Comparison of ENCODE assay signal across 9 cellular contexts in genomic region chr1:151716771-151717631, GRCh38. TPM values are rescaled to one million over a fixed set of nuclear protein-coding genes. Genes with fewer than 3 reads are reported as not detected.
DNase-seq lines count a peak whose midpoint lies in the region; ATAC-seq and TF ChIP-seq lines count a peak whose summit lies in the region.
"Had no signal": no experiment of that assay in that cellular context is flagged by ENCODE, and none has a peak within 500 bp of the region (broad histone marks: within the 10 kb centered on the region; RNA-seq: fewer than 3 reads in every experiment).

Gene CELF3, minus strand, starts transcription at chr1:151716803. Its CDS starts 783 bp downstream, at chr1:151716020.

- H3K9me3 Mint-ChIP-seq in activated CD8-positive, alpha-beta memory T cell treated with anti-CD3 and anti-CD28 coated beads, Interleukin-2, amount 10 ng/mL, durations not matched to agents 7 days and 5 days (ENCODE audit: low read depth), result no peaks in the 10 kb centered on the region
- no peaks in the 10 kb centered on the region for H3K9me3 Mint-ChIP-seq in nephron progenitor cell

- no peak for ATAC-seq in activated CD8-positive, alpha-beta memory T cell treated with anti-CD3 and anti-CD28 coated beads, Interleukin-2, amount 10 ng/mL, durations not matched to agents 7 days and 5 days
- ATAC-seq in HG03460 (IDR thresholded peaks at IDR 0.05; ENCODE audit: unreplicated experiment), result no peak
- no peak for ATAC-seq in foreskin keratinocyte

- H3K36me3 Mint-ChIP-seq in activated CD8-positive, alpha-beta memory T cell treated with anti-CD3 and anti-CD28 coated beads, Interleukin-2, amount 10 ng/mL, durations not matched to agents 7 days and 5 days, result no peaks in the 10 kb centered on the region
- H3K36me3 Mint-ChIP-seq in nephron progenitor cell (ENCODE audit: low read depth), result no peaks in the 10 kb centered on the region

- TF ChIP-seq CTCF in choroid plexus epithelial cell (conservative IDR thresholded peaks at IDR 0.05; ENCODE audit: low read depth, low read length) (no peak), nephron progenitor cell (IDR thresholded peaks at IDR 0.05) (no peak), foreskin keratinocyte (conservative IDR thresholded peaks at IDR 0.05) (no peak)

- peak; percentile 49 for DNase-seq in activated CD8-positive, alpha-beta memory T cell treated with anti-CD3 and anti-CD28 coated beads, Interleukin-2, amount 10 ng/mL, durations not matched to agents 7 days and 5 days
- DNase-seq in activated CD8-positive, alpha-beta memory T cell treated with anti-CD3 and anti-CD28 coated beads, Interleukin-2, amount 50 U/mL, for 48 hours, result no peak
- DNase-seq in NCI-H446 (lab: John Stamatoyannopoulos, UW) (peak; percentile 97 to 98), choroid plexus epithelial cell (ENCODE audit: low read depth) (peak; percentile 9), nephron progenitor cell (peak; percentile 66), foreskin keratinocyte (no peak), NOMO-1 (lab: John Stamatoyannopoulos, UW; ENCODE audit: unreplicated experiment in 2 of 2) (no peak)

- no peak within 1 kb of the TSS for H3K27ac Mint-ChIP-seq in activated CD8-positive, alpha-beta memory T cell treated with anti-CD3 and anti-CD28 coated beads, Interleukin-2, amount 10 ng/mL, durations not matched to agents 7 days and 5 days
- H3K27ac Mint-ChIP-seq in nephron progenitor cell, result no peak within 1 kb of the TSS

- H3K27ac ChIP-seq in foreskin keratinocyte, result no peak within 1 kb of the TSS

- peaks cover 64% of the 10 kb centered on the region for H3K27me3 ChIP-seq in foreskin keratinocyte

- no peak within 1 kb of the TSS for H3K4me3 ChIP-seq in choroid plexus epithelial cell (ENCODE audit: low read depth, low read length)

- CTCF ChIA-PET in activated CD8-positive, alpha-beta memory T cell treated with anti-CD3 and anti-CD28 coated beads, Interleukin-2, amount 10 ng/mL, durations not matched to agents 7 days and 5 days (lab: Charles Lee), result interaction anchor here (1.0 to 2.5 kb wide), 5 partner anchors 17 to 182 kb away, joined by 3 to 9 read pairs (median 3); partner anchors contain the start of gene C2CD4D

- no peak within 1 kb of the TSS for H3K4me3 Mint-ChIP-seq in activated CD8-positive, alpha-beta memory T cell treated with anti-CD3 and anti-CD28 coated beads, Interleukin-2, amount 10 ng/mL, durations not matched to agents 7 days and 5 days
- H3K4me3 Mint-ChIP-seq in nephron progenitor cell, result peak within 1 kb of the TSS; percentile 74

- peaks cover 23% of the 10 kb centered on the region for H3K4me1 Mint-ChIP-seq in activated CD8-positive, alpha-beta memory T cell treated with anti-CD3 and anti-CD28 coated beads, Interleukin-2, amount 10 ng/mL, durations not matched to agents 7 days and 5 days
- peaks cover 33% of the 10 kb centered on the region for H3K4me1 Mint-ChIP-seq in nephron progenitor cell

- peaks cover 67% of the 10 kb centered on the region for H3K27me3 Mint-ChIP-seq in activated CD8-positive, alpha-beta memory T cell treated with anti-CD3 and anti-CD28 coated beads, Interleukin-2, amount 10 ng/mL, durations not matched to agents 7 days and 5 days
- peaks cover 78% of the 10 kb centered on the region for H3K27me3 Mint-ChIP-seq in nephron progenitor cell (ENCODE audit: low read depth, poor library complexity)

- H3K4me1 ChIP-seq in foreskin keratinocyte, result peaks cover 4% of the 10 kb centered on the region

RNA-seq across cellular contexts. Expression of gene CELF3, which starts in this region (rescaled TPM):
- total RNA-seq in activated CD8-positive, alpha-beta memory T cell treated with anti-CD3 and anti-CD28 coated beads, Interleukin-2, amount 10 ng/mL, durations not matched to agents 7 days and 5 days, result not detected
- total RNA-seq in foreskin keratinocyte, result not detected in 2 replicates
- not detected in 2 replicates for polyA plus RNA-seq in foreskin keratinocyte
- total RNA-seq: mononuclear cell had no signal

Comparison
In these comparisons a context has a peak if more than half of its experiments do, and no peak if none do; other contexts are left out.
1. Peak in DNase-seq in activated CD8-positive, alpha-beta memory T cell treated with anti-CD3 and anti-CD28 coated beads, Interleukin-2, amount 10 ng/mL, durations not matched to agents 7 days and 5 days; RNA of the gene not detected or under 1 TPM.
2. DNase-seq: peak in NCI-H446 (2 of 2), choroid plexus epithelial cell (single experiment) and nephron progenitor cell (single experiment); none in activated CD8-positive, alpha-beta memory T cell treated with anti-CD3 and anti-CD28 coated beads, Interleukin-2, amount 50 U/mL, for 48 hours (single experiment), foreskin keratinocyte (0 of 2) and NOMO-1 (0 of 2).